13 cellular contexts compared by ENCODE assay signal in genomic region chr12:69392146-69392928, GRCh38. TPM values are rescaled to one million over a fixed set of nuclear protein-coding genes. Genes with fewer than 3 reads are reported as not detected.
DNase-seq lines count a peak whose midpoint lies in the region; ATAC-seq, FAIRE-seq and TF ChIP-seq lines count a peak whose summit lies in the region.
"Had no signal": no experiment of that assay in that cellular context is flagged by ENCODE, and none has a peak within 500 bp of the region (broad histone marks: within the 10 kb centered on the region; RNA-seq: fewer than 3 reads in every experiment).

No MANE protein-coding gene starts in this region.

- no peak overlapping the region for H3K56ac ChIP-seq in IMR-90 (ENCODE audit: extremely low read depth, insufficient read depth, low read length)

- POLR2A ChIA-PET in A549 (lab: Yijun Ruan, JAX), result no interaction called here
- POLR2A ChIA-PET in IMR-90 (lab: Charles Lee; ENCODE audit: unreplicated experiment), result no interaction called here

- no peak overlapping the region for H3K4ac ChIP-seq in IMR-90 (ENCODE audit: low read depth, low read length)

- H4K91ac ChIP-seq in IMR-90 (ENCODE audit: insufficient read depth, low read depth, low read length), result no peak overlapping the region

- peak; percentile 91 for FAIRE-seq in A549 (lab: Jason Lieb, UNC)
- FAIRE-seq: H1 had no signal

- no TSS peak for BruUV-seq in IMR-90 (replicated peaks; lab: Mats Ljungman, UMichigan)

- H3K36me3 ChIP-seq in IMR-90 (ENCODE audit: control insufficient read depth, insufficient read depth, low read length), result no peaks in the 10 kb centered on the region

- H3K14ac ChIP-seq in IMR-90 (replicated peaks; ENCODE audit: low read depth, low read length), result no peak overlapping the region

- in situ Hi-C loops in IMR-90 (cut with MboI; ENCODE audit: low sequenced_read_pairs), result no loop called here

- TF ChIP-seq POLR2A in A549 (IDR thresholded peaks at IDR 0.05; ENCODE audit: low read length) (no peak), IMR-90 (IDR thresholded peaks at IDR 0.05; ENCODE audit: low read depth, low read length) (no peak)

- dilution Hi-C loops in IMR-90 (cut with HindIII; ENCODE audit: low sequenced_read_pairs, unreplicated experiment), result no loop called here

- no peak overlapping the region for H2AK5ac ChIP-seq in IMR-90 (ENCODE audit: low read depth, low read length)

- TF ChIP-seq CTCF in A549 (IDR thresholded peaks at IDR 0.05) (no peak), IMR-90 (conservative IDR thresholded peaks at IDR 0.05; ENCODE audit: low read depth, low read length) (no peak)

- H2BK5ac ChIP-seq in IMR-90 (ENCODE audit: low read depth, low read length, poor library complexity, severe bottlenecking), result no peak overlapping the region

- no peak overlapping the region for H4K8ac ChIP-seq in IMR-90 (ENCODE audit: low read depth in 2 of 2, low read length in 2 of 2)

- H4K20me1 ChIP-seq in IMR-90 (ENCODE audit: insufficient read depth, low read length), result no peaks in the 10 kb centered on the region

- no peaks in the 10 kb centered on the region for H3K27me3 ChIP-seq in IMR-90 (ENCODE audit: control insufficient read depth, insufficient read depth, low read length)

- no peak overlapping the region for H2AK9ac ChIP-seq in IMR-90 (replicated peaks; ENCODE audit: low read depth, low read length, poor library complexity)

- H2AFZ ChIP-seq in IMR-90 (replicated peaks; ENCODE audit: low read length, poor library complexity), result no peak overlapping the region

- H2BK15ac ChIP-seq in IMR-90 (ENCODE audit: low read depth, low read length), result no peak overlapping the region

- H3K4me2 ChIP-seq in A549 (no peak overlapping the region), IMR-90 (ENCODE audit: low read depth, low read length) (no peak overlapping the region)

- H3K9me1 ChIP-seq in IMR-90 (ENCODE audit: insufficient read depth, low read length), result 0 out of 2 replicates have a peak, but pooled peaks cover 3% of the 10 kb centered on the region

- H3K23ac ChIP-seq in IMR-90 (ENCODE audit: low read depth, low read length), result no peak overlapping the region

- intact Hi-C loops in IMR-90 (cut with micrococcal nuclease), result no loop called here

- no peak overlapping the region for H4K5ac ChIP-seq in IMR-90 (ENCODE audit: low read depth, low read length)

- H3K79me1 ChIP-seq in IMR-90 (ENCODE audit: low read depth in 1 of 2, low read length in 2 of 2), result peaks cover 4 to 5% of the 10 kb centered on the region in 2 experiments; a peak in 2 of 4 replicates

- H2BK120ac ChIP-seq in IMR-90 (ENCODE audit: low read depth, low read length), result no peak overlapping the region

- peaks cover 11% of the 10 kb centered on the region; the same call in 1 of the 3 replicates for H3K9me3 ChIP-seq in A549
- no peaks in the 10 kb centered on the region for H3K9me3 ChIP-seq in IMR-90 (ENCODE audit: control insufficient read depth, insufficient read depth, low read length)

- no peak overlapping the region for H3K27ac ChIP-seq in A549
- H3K27ac ChIP-seq in IMR-90 (ENCODE audit: insufficient read depth, low read length), result no peak overlapping the region

- H3K9ac ChIP-seq in IMR-90 (ENCODE audit: low read depth, low read length), result no peak overlapping the region

- DNase-seq in A549 (ENCODE audit: low read depth in 1 of 2, low spot score in 1 of 2) (no peak), IMR-90 (peak; percentile 13), NCI-H774 (lab: John Stamatoyannopoulos, UW) (no peak), putamen (ENCODE audit: low spot score) (no peak), SK-N-DZ (ENCODE audit: low spot score) (no peak), GDM1 (lab: John Stamatoyannopoulos, UW) (no peak)
- DNase-seq: activated CD8-positive, alpha-beta memory T cell treated with anti-CD3 and anti-CD28 coated beads, Interleukin-2, amount 50 U/mL, for 48 hours; NCI-H1694 treated with DMSO at 0.1 percent for 48 hours; stimulated activated naive CD4-positive, alpha-beta T cell had no signal

- 96% methylated on average over 1 of the region's 1 CpG for WGBS in A549 (ENCODE audit: missing lambda C conversion rate)
- WGBS in IMR-90 (ENCODE audit: extremely low coverage in 2 of 2, insufficient read length in 1 of 2), 2 experiments, result no CpG with 5 or more reads among the region's 1 CpG

- ATAC-seq in A549, result no peak
- peak; percentile 82 for ATAC-seq in GM18867 (IDR thresholded peaks at IDR 0.05; ENCODE audit: unreplicated experiment)
- ATAC-seq in HG02642 (IDR thresholded peaks at IDR 0.05; ENCODE audit: poor library complexity, unreplicated experiment), result peak; percentile 81
- ATAC-seq in IMR-90 (ENCODE audit: low read depth), result no peak

- no peak overlapping the region for H3K18ac ChIP-seq in IMR-90 (ENCODE audit: low read depth, low read length)

- no peak for TF ChIP-seq RAD21 in A549 (conservative IDR thresholded peaks at IDR 0.05 in 1 of 2, IDR thresholded peaks at IDR 0.05 in 1 of 2)
- TF ChIP-seq RAD21 in IMR-90 (IDR thresholded peaks at IDR 0.05; ENCODE audit: low read length), result no peak

- TF ChIP-seq EP300 in A549 (IDR thresholded peaks at IDR 0.05), result no peak

- H2BK20ac ChIP-seq in IMR-90 (ENCODE audit: low read depth, low read length), result no peak overlapping the region

- no peak overlapping the region for H3K4me3 ChIP-seq in A549
- no peak overlapping the region for H3K4me3 ChIP-seq in IMR-90 (ENCODE audit: insufficient read depth, low read depth, low read length)

- CTCF ChIA-PET in A549 (lab: Yijun Ruan, JAX), result interaction anchor here (9.4 kb wide), 1 partner anchor 179 kb away, joined by 78 read pairs; no protein-coding TSS in a partner anchor
- CTCF ChIA-PET in IMR-90 (lab: Yijun Ruan, JAX), result interaction anchor here (0.6 kb wide), 2 partner anchors 71 to 374 kb away, joined by 3 to 5 read pairs; no protein-coding TSS in a partner anchor

- H3K4me1 ChIP-seq in A549 (peaks cover 20% of the 10 kb centered on the region), IMR-90 (ENCODE audit: control insufficient read depth, insufficient read depth, low read length) (no peaks in the 10 kb centered on the region; the same call in 1 of the 2 replicates)

TF ChIP-seq in A549, 52 proteins besides CTCF, POLR2A, EP300 and RAD21 (continues in another document):
- no peak for TF ChIP-seq EHMT2 (IDR thresholded peaks at IDR 0.05; ENCODE audit: low read depth)
- no peak for TF ChIP-seq ZC3H11A (IDR thresholded peaks at IDR 0.05)
- no peak for TF ChIP-seq CEBPB (IDR thresholded peaks at IDR 0.05)
- TF ChIP-seq MAFK (IDR thresholded peaks at IDR 0.05; ENCODE audit: partially characterized antibody), result no peak
- no peak for TF ChIP-seq TP53 (CRISPR knock-in tag; IDR thresholded peaks at IDR 0.05)
- no peak for TF ChIP-seq CHD2 (IDR thresholded peaks at IDR 0.05; ENCODE audit: low read length, partially characterized antibody)
- TF ChIP-seq JUNB (IDR thresholded peaks at IDR 0.05), result no peak

TF ChIP-seq in IMR-90, 13 proteins besides CTCF, POLR2A, EP300 and RAD21:
- no peak for TF ChIP-seq MAFK (IDR thresholded peaks at IDR 0.05; ENCODE audit: low read depth, low read length)
- no peak for TF ChIP-seq ELK1 (IDR thresholded peaks at IDR 0.05; ENCODE audit: borderline replicate concordance, low read depth, low read length)
- no peak for TF ChIP-seq SMC3 (IDR thresholded peaks at IDR 0.05; ENCODE audit: low read depth, low read length)
- no peak for TF ChIP-seq RCOR1 (IDR thresholded peaks at IDR 0.05; ENCODE audit: insufficient replicate concordance, low read length)

RNA-seq across cellular contexts. Expression of gene YEATS4, which starts 32.8 kb away (rescaled TPM):
- polyA plus RNA-seq in A549 (2011; rRNA removed) (43.4 and 70.1 TPM in 2 replicates), A549 (2017; fragmentation: RNase III; extraction: RNeasy Plus Mini Kit Qiagen cat#74134 plus additional on column Dnase treatment) (40.6 to 42.2 TPM (median 41.7 TPM) in 3 replicates), IMR-90 (2012; rRNA removed) (6.9 and 10.0 TPM in 2 replicates)
- polyA plus RNA-seq in A549 (2012; cell fraction: cytosol; rRNA removed), result 40.0 and 44.4 TPM in 2 replicates
- polyA plus RNA-seq in A549 (2012; cell fraction: nucleus; rRNA removed), result 41.4 and 92.6 TPM in 2 replicates
- polyA minus RNA-seq in A549 (2011; rRNA and poly(A)+ RNA removed), result 9.3 and 12.9 TPM in 2 replicates
- 15.1 and 17.8 TPM in 2 replicates for total RNA-seq in IMR-90 (2012; rRNA removed)
- polyA plus RNA-seq in IMR-90 (2012; cell fraction: cytosol; rRNA removed), result 23.0 and 30.8 TPM in 2 replicates
- 7.0 and 14.9 TPM in 2 replicates for polyA plus RNA-seq in IMR-90 (2012; cell fraction: nucleus; rRNA removed; ENCODE audit: low replicate concordance)
- polyA plus RNA-seq in SK-N-DZ (2014; cell fraction: cytosol; rRNA removed), result 75.6 and 163 TPM in 2 replicates
- 67.5 and 93.0 TPM in 2 replicates for polyA plus RNA-seq in SK-N-DZ (2014; cell fraction: nucleus; rRNA removed)

RNA-seq across cellular contexts. Expression of gene LYZ, which starts 44.2 kb away (rescaled TPM):
- polyA plus RNA-seq in A549 (2011; rRNA removed) (0.12 TPM in 2 replicates), A549 (2017; fragmentation: RNase III; extraction: RNeasy Plus Mini Kit Qiagen cat#74134 plus additional on column Dnase treatment) (not detected in 3 replicates), IMR-90 (2012; rRNA removed) (not detected in 2 replicates)
- not detected in 2 replicates for polyA plus RNA-seq in A549 (2012; cell fraction: cytosol; rRNA removed)
- polyA plus RNA-seq in A549 (2012; cell fraction: nucleus; rRNA removed), result not detected in 2 replicates
- 1.1 TPM in 1 of 2 replicates, not detected in the other for polyA minus RNA-seq in A549 (2011; rRNA and poly(A)+ RNA removed)
- not detected in 2 replicates for total RNA-seq in IMR-90 (2012; rRNA removed)
- not detected in 2 replicates for polyA plus RNA-seq in IMR-90 (2012; cell fraction: cytosol; rRNA removed)
- polyA plus RNA-seq in IMR-90 (2012; cell fraction: nucleus; rRNA removed; ENCODE audit: low replicate concordance), result not detected in 2 replicates
- 0.80 TPM in 1 of 2 replicates, not detected in the other for polyA plus RNA-seq in SK-N-DZ (2014; cell fraction: cytosol; rRNA removed)
- polyA plus RNA-seq in SK-N-DZ (2014; cell fraction: nucleus; rRNA removed), result 0.67 TPM in 1 of 2 replicates, not detected in the other
- total RNA-seq: H1 had no signal
- polyA plus RNA-seq: fibroblast of lung, H1 had no signal

Comparison
In these comparisons a context has a peak if more than half of its experiments do, and no peak if none do; other contexts are left out.
1. ATAC-seq: peak in GM18867 (single experiment) and HG02642 (single experiment); none in A549 (0 of 2) and IMR-90 (single experiment).